7 cellular contexts compared by ENCODE assay signal in the genomic region with DNA sequence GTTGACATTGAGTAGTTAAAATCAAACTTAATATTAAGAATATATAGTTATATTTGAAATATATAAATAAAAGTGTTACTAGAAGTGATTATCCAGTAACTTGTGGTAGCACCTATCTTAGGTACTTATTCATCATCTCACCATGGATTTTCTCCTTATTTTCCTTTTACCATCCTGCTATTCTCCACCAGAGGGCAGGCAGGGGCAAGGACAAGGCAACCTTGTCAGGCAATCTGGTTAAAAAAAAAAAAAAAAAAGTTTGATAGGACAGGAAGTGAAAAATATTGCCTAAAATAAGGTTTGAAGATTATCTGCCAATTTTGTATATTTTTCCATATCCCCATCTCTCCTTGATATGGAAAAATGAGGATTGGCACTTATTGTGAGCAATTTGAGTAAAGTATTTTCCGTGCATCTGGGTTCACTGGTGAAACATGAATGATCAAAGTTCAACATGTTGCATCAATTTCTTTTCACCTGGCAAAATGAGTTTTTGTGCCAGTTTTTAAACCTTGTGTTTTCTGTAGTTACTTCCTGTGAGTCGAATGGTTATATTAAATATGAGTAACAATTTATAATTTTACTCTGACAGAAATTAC.
A peak's percentile ranks its signal among the peaks of the same experiment; 100 is the strongest.
DNase-seq lines count a peak whose midpoint lies in the region; ATAC-seq and TF ChIP-seq lines count a peak whose summit lies in the region.

No MANE protein-coding gene starts in this region.

- no peaks in the 10 kb centered on the region for H3K9me2 ChIP-seq in hepatocyte (replicated peaks; ENCODE audit: insufficient read depth)

- CTCF ChIA-PET in WTC11 (lab: Charles Lee): no interaction called here

- no peaks in the 10 kb centered on the region for H3K36me3 Mint-ChIP-seq in WTC11

- POLR2A ChIA-PET in WTC11 (lab: Charles Lee): no interaction called here

- H3K4me3 Mint-ChIP-seq in WTC11: no peak overlapping the region

- no peak overlapping the region for H3K27ac Mint-ChIP-seq in WTC11

- TF ChIP-seq CTCF in WTC11 (IDR thresholded peaks at IDR 0.05) (peak; percentile 70), hepatocyte (IDR thresholded peaks at IDR 0.05; ENCODE audit: poor library complexity) (peak; percentile 68), thoracic aorta (IDR thresholded peaks at IDR 0.05) (peak; percentile 65)

- H3K4me1 Mint-ChIP-seq in WTC11: peaks cover 7% of the 10 kb centered on the region

- H3K27me3 ChIP-seq in hepatocyte: no peaks in the 10 kb centered on the region
- no peaks in the 10 kb centered on the region for H3K27me3 ChIP-seq in thoracic aorta (replicated peaks; ENCODE audit: insufficient read depth)

- H2AFZ ChIP-seq in hepatocyte: no peak overlapping the region

- peak; percentile 50; the same call in 1 of the 2 replicates for ATAC-seq in WTC11
- ATAC-seq in thoracic aorta (ENCODE audit: insufficient number of reproducible peaks, low FRiP score, low read depth): no peak

- H3K27ac ChIP-seq in hepatocyte (no peak overlapping the region), thoracic aorta (no peak overlapping the region)

- no peaks in the 10 kb centered on the region for H3K36me3 ChIP-seq in hepatocyte (replicated peaks; ENCODE audit: insufficient read depth, low read depth)
- no peaks in the 10 kb centered on the region for H3K36me3 ChIP-seq in thoracic aorta

- no peaks in the 10 kb centered on the region for H4K20me1 ChIP-seq in hepatocyte (ENCODE audit: insufficient read depth, poor library complexity, severe bottlenecking)

- 71% methylated on average over 2 of the region's 2 CpGs for WGBS in hepatocyte (ENCODE audit: low lambda C conversion rate, missing lambda C conversion rate)

- DNase-seq in GM04504 (ENCODE audit: low read depth) (peak; percentile 32), HCEC 1CT (peak; percentile 59), NCI-H1105 (lab: John Stamatoyannopoulos, UW) (peak; percentile 32), WTC11 (ENCODE audit: low spot score) (peak; percentile 48), hepatocyte (ENCODE audit: low spot score) (peak; percentile 59), thoracic aorta (ENCODE audit: low spot score) (no peak), middle frontal gyrus (ENCODE audit: extremely low spot score, low spot score) (no peak)

- H3K9me3 Mint-ChIP-seq in WTC11: no peaks in the 10 kb centered on the region

- H3K4me1 ChIP-seq in hepatocyte (ENCODE audit: insufficient read depth) (no peaks in the 10 kb centered on the region), thoracic aorta (ENCODE audit: control insufficient read depth in 1 of 2, low read depth in 2 of 2) (no peaks in the 10 kb centered on the region)

- no peak overlapping the region for H3K4me2 ChIP-seq in hepatocyte

- no peaks in the 10 kb centered on the region for H3K27me3 Mint-ChIP-seq in WTC11 (ENCODE audit: low read depth)

- no peaks in the 10 kb centered on the region for H3K9me3 ChIP-seq in hepatocyte (ENCODE audit: low read depth)
- H3K9me3 ChIP-seq in thoracic aorta: no peaks in the 10 kb centered on the region

- H3K4me3 ChIP-seq in hepatocyte (no peak overlapping the region), thoracic aorta (no peak overlapping the region)

- no peaks in the 10 kb centered on the region for H3K79me2 ChIP-seq in hepatocyte

TF ChIP-seq in WTC11, 78 proteins besides CTCF, POLR2A, EP300 and RAD21:
- TF ChIP-seq, protein P1, sequence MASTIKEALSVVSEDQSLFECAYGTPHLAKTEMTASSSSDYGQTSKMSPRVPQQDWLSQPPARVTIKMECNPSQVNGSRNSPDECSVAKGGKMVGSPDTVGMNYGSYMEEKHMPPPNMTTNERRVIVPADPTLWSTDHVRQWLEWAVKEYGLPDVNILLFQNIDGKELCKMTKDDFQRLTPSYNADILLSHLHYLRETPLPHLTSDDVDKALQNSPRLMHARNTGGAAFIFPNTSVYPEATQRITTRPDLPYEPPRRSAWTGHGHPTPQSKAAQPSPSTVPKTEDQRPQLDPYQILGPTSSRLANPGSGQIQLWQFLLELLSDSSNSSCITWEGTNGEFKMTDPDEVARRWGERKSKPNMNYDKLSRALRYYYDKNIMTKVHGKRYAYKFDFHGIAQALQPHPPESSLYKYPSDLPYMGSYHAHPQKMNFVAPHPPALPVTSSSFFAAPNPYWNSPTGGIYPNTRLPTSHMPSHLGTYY (CRISPR knock-in tag; IDR thresholded peaks at IDR 0.05): no peak
- TF ChIP-seq IRF2 (CRISPR knock-in tag; IDR thresholded peaks at IDR 0.05; ENCODE audit: borderline replicate concordance, low read depth) (no peak), TEAD4 (CRISPR knock-in tag; IDR thresholded peaks at IDR 0.05) (no peak), GABPB1 (CRISPR knock-in tag; IDR thresholded peaks at IDR 0.05) (no peak), MXD4 (CRISPR knock-in tag; IDR thresholded peaks at IDR 0.05; ENCODE audit: borderline replicate concordance) (no peak), JUN (CRISPR knock-in tag; IDR thresholded peaks at IDR 0.05) (no peak), ZNF671 (CRISPR knock-in tag; IDR thresholded peaks at IDR 0.05) (no peak)
- TF ChIP-seq, protein P2, sequence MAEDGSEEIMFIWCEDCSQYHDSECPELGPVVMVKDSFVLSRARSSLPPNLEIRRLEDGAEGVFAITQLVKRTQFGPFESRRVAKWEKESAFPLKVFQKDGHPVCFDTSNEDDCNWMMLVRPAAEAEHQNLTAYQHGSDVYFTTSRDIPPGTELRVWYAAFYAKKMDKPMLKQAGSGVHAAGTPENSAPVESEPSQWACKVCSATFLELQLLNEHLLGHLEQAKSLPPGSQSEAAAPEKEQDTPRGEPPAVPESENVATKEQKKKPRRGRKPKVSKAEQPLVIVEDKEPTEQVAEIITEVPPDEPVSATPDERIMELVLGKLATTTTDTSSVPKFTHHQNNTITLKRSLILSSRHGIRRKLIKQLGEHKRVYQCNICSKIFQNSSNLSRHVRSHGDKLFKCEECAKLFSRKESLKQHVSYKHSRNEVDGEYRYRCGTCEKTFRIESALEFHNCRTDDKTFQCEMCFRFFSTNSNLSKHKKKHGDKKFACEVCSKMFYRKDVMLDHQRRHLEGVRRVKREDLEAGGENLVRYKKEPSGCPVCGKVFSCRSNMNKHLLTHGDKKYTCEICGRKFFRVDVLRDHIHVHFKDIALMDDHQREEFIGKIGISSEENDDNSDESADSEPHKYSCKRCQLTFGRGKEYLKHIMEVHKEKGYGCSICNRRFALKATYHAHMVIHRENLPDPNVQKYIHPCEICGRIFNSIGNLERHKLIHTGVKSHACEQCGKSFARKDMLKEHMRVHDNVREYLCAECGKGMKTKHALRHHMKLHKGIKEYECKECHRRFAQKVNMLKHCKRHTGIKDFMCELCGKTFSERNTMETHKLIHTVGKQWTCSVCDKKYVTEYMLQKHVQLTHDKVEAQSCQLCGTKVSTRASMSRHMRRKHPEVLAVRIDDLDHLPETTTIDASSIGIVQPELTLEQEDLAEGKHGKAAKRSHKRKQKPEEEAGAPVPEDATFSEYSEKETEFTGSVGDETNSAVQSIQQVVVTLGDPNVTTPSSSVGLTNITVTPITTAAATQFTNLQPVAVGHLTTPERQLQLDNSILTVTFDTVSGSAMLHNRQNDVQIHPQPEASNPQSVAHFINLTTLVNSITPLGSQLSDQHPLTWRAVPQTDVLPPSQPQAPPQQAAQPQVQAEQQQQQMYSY (CRISPR knock-in tag; IDR thresholded peaks at IDR 0.05): no peak
- TF ChIP-seq, protein P3, sequence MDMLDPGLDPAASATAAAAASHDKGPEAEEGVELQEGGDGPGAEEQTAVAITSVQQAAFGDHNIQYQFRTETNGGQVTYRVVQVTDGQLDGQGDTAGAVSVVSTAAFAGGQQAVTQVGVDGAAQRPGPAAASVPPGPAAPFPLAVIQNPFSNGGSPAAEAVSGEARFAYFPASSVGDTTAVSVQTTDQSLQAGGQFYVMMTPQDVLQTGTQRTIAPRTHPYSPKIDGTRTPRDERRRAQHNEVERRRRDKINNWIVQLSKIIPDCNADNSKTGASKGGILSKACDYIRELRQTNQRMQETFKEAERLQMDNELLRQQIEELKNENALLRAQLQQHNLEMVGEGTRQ (CRISPR knock-in tag; IDR thresholded peaks at IDR 0.05): no peak
- TF ChIP-seq, protein P4, sequence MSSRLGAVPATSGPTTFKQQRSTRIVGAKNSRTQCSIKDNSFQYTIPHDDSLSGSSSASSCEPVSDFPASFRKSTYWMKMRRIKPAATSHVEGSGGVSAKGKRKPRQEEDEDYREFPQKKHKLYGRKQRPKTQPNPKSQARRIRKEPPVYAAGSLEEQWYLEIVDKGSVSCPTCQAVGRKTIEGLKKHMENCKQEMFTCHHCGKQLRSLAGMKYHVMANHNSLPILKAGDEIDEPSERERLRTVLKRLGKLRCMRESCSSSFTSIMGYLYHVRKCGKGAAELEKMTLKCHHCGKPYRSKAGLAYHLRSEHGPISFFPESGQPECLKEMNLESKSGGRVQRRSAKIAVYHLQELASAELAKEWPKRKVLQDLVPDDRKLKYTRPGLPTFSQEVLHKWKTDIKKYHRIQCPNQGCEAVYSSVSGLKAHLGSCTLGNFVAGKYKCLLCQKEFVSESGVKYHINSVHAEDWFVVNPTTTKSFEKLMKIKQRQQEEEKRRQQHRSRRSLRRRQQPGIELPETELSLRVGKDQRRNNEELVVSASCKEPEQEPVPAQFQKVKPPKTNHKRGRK (CRISPR knock-in tag; IDR thresholded peaks at IDR 0.05; ENCODE audit: borderline replicate concordance): no peak
- TF ChIP-seq, protein P5, sequence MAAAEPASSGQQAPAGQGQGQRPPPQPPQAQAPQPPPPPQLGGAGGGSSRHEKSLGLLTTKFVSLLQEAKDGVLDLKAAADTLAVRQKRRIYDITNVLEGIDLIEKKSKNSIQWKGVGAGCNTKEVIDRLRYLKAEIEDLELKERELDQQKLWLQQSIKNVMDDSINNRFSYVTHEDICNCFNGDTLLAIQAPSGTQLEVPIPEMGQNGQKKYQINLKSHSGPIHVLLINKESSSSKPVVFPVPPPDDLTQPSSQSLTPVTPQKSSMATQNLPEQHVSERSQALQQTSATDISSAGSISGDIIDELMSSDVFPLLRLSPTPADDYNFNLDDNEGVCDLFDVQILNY (CRISPR knock-in tag; IDR thresholded peaks at IDR 0.05): no peak

Comparison
In these comparisons a context has a peak if more than half of its experiments do, and no peak if none do; other contexts are left out.
1. DNase-seq: peak in GM04504 (single experiment), HCEC 1CT (single experiment), NCI-H1105 (single experiment), WTC11 (single experiment) and hepatocyte (single experiment); none in thoracic aorta (single experiment) and middle frontal gyrus (single experiment).
2. Peak in every context shown above with its lines, with median percentiles within 50 percentile points of each other: CTCF ChIP-seq.